ENCODE assay signal across 21 cellular contexts in the genomic region with DNA sequence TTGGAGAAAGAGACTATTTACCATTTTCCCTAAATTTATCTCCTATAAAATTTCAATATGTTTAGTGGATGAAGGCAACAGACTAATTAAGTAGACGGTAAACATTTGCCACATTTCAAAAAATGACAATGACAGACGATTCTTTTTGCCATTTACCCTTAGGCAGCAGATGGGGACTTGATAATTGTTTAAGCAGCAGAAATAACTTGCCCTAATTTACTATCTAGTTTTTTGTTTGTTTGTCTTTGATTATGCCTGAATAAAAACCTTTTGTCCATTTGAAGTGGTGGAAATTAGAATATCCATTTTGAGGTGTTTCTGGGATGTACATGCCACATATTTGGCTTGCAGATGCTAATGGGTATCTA.
DNase-seq lines count a peak whose midpoint lies in the region; TF ChIP-seq lines count a peak whose summit lies in the region.
"Had no signal": no experiment of that assay in that cellular context is flagged by ENCODE, and none has a peak within 500 bp of the region (broad histone marks: within the 10 kb centered on the region; RNA-seq: fewer than 3 reads in every experiment).

No MANE protein-coding gene starts in this region.

- H3K4me1 Mint-ChIP-seq in glutamatergic neuron (ENCODE audit: low read depth, unreplicated experiment): peaks cover 20% of the 10 kb centered on the region
- H3K4me1 Mint-ChIP-seq: CD4-positive, alpha-beta memory T cell had no signal

- H3K27ac Mint-ChIP-seq in glutamatergic neuron (ENCODE audit: unreplicated experiment): peak overlapping the region; percentile 3
- H3K27ac Mint-ChIP-seq: CD4-positive, alpha-beta memory T cell; HFFc6 had no signal

- H3K4me3 ChIP-seq in uterus: no peak overlapping the region
- H3K4me3 ChIP-seq: K562 had no signal

- no peak overlapping the region for H3K27ac ChIP-seq in uterus

- no peaks in the 10 kb centered on the region for H3K27me3 ChIP-seq in uterus
- H3K27me3 ChIP-seq: BE2C had no signal

- H3K27me3 Mint-ChIP-seq in glutamatergic neuron (ENCODE audit: unreplicated experiment): no peaks in the 10 kb centered on the region
- H3K27me3 Mint-ChIP-seq: CD4-positive, alpha-beta memory T cell had no signal

- no peaks in the 10 kb centered on the region for H3K4me1 ChIP-seq in uterus
- H3K4me1 ChIP-seq: BE2C had no signal

- no peak overlapping the region for H3K4me3 Mint-ChIP-seq in glutamatergic neuron (ENCODE audit: unreplicated experiment)
- H3K4me3 Mint-ChIP-seq: CD4-positive, alpha-beta memory T cell; HFFc6 had no signal

- no peaks in the 10 kb centered on the region for H3K9me3 ChIP-seq in uterus
- H3K9me3 ChIP-seq: BE2C had no signal

- DNase-seq in NCI-H446 treated with DMSO at 0.1 percent for 48 hours (lab: John Stamatoyannopoulos, UW) (peak; percentile 24), NCI-H446 (lab: John Stamatoyannopoulos, UW) (no peak), NCI-H146 treated with DMSO at 0.1 percent for 48 hours (lab: John Stamatoyannopoulos, UW; ENCODE audit: unreplicated experiment) (peak; percentile 62), NCI-H2171 treated with DMSO at 0.1 percent for 48 hours (lab: John Stamatoyannopoulos, UW) (peak; percentile 94), glutamatergic neuron (no peak), C1 segment of cervical spinal cord (lab: John Stamatoyannopoulos, UW) (no peak), uterus (no peak)
- no peak for DNase-seq in stimulated activated CD4-positive, alpha-beta T cell treated with anti-CD3 and anti-CD28 coated beads, Interleukin-2, amount 100 ng/mL, for 24 hours
- DNase-seq: Calu3; CD4-positive, alpha-beta memory T cell; DMS79; HFFc6; NCI-H2029; NCI-H526; PC-3; RPMI8226; SHP77 treated with DMSO at 0.1 percent for 48 hours; T-helper 1 cell; T-helper 9 cell had no signal

- TF ChIP-seq POLR2A in uterus (IDR thresholded peaks at IDR 0.05): no peak

- no peaks in the 10 kb centered on the region for H3K36me3 Mint-ChIP-seq in glutamatergic neuron (ENCODE audit: unreplicated experiment)
- H3K36me3 Mint-ChIP-seq: CD4-positive, alpha-beta memory T cell had no signal

- H3K36me3 ChIP-seq in uterus: no peaks in the 10 kb centered on the region
- H3K36me3 ChIP-seq: BE2C had no signal

- H3K9me3 Mint-ChIP-seq in glutamatergic neuron (ENCODE audit: unreplicated experiment): no peaks in the 10 kb centered on the region
- H3K9me3 Mint-ChIP-seq: CD4-positive, alpha-beta memory T cell had no signal

- TF ChIP-seq CTCF in glutamatergic neuron (IDR thresholded peaks at IDR 0.05; ENCODE audit: partially characterized antibody, unreplicated experiment) (no peak), uterus (IDR thresholded peaks at IDR 0.05) (no peak)

- intact Hi-C loops in uterus (cut with DNase I; ENCODE audit: low total_unique reads): no loop called here

Comparison
In these comparisons a context has a peak if more than half of its experiments do, and no peak if none do; other contexts are left out.
1. DNase-seq: peak in NCI-H446 treated with DMSO at 0.1 percent for 48 hours (single experiment), NCI-H146 treated with DMSO at 0.1 percent for 48 hours (single experiment) and NCI-H2171 treated with DMSO at 0.1 percent for 48 hours (single experiment); none in NCI-H446 (0 of 2), glutamatergic neuron (single experiment), C1 segment of cervical spinal cord (0 of 14), uterus (0 of 2) and stimulated activated CD4-positive, alpha-beta T cell treated with anti-CD3 and anti-CD28 coated beads, Interleukin-2, amount 100 ng/mL, for 24 hours (0 of 2).